ENCODE assay signal across 8 cellular contexts in genomic region chr1:75614455-75615379, GRCh38. TPM values are rescaled to one million over a fixed set of nuclear protein-coding genes. Genes with fewer than 3 reads are reported as not detected.
DNase-seq lines count a peak whose midpoint lies in the region; ATAC-seq and TF ChIP-seq lines count a peak whose summit lies in the region.

No MANE protein-coding gene starts in this region.

- no peaks in the 10 kb centered on the region for H3K79me2 ChIP-seq in mammary epithelial cell (ENCODE audit: insufficient read depth, low read length)

- no peaks in the 10 kb centered on the region for H3K9me3 ChIP-seq in mammary epithelial cell (replicated peaks; ENCODE audit: insufficient read depth, low read length)

- no peaks in the 10 kb centered on the region for H3K36me3 ChIP-seq in mammary epithelial cell (ENCODE audit: insufficient read depth, low read length)

- DNase-seq in DMS 273 treated with DMSO at 0.1 percent for 48 hours (lab: John Stamatoyannopoulos, UW), result peak; percentile 63
- peak; percentile 27 for DNase-seq in RPMI7951 (ENCODE audit: low read depth)
- DNase-seq in mammary epithelial cell, result peak; percentile 12
- DNase-seq in kidney glomerular epithelial cell (lab: John Stamatoyannopoulos, UW), result peak; percentile 53
- peak; percentile 29 to 63 for DNase-seq in stimulated activated CD4-positive, alpha-beta T cell treated with anti-CD3 and anti-CD28 coated beads, Interleukin-2, amount 100 ng/mL, for 24 hours
- no peak for DNase-seq in OCI-M2 (lab: John Stamatoyannopoulos, UW; ENCODE audit: unreplicated experiment)

- H3K4me3 ChIP-seq in mammary epithelial cell (replicated peaks in 1 of 3; ENCODE audit: insufficient read depth in 1 of 3, low read depth in 2 of 3, low read length in 3 of 3), result peak overlapping the region in 1 of 3 experiments; percentile 13

- peaks cover 32% of the 10 kb centered on the region for H3K27me3 ChIP-seq in mammary epithelial cell (ENCODE audit: insufficient read depth, low read length)

- 5% methylated on average over 43 of the region's 51 CpGs for WGBS in mammary epithelial cell (ENCODE audit: low coverage, missing lambda C conversion rate)

- H3K4me1 ChIP-seq in mammary epithelial cell (ENCODE audit: insufficient read depth, low read length), result peaks cover 12% of the 10 kb centered on the region

- no peaks in the 10 kb centered on the region for H4K20me1 ChIP-seq in mammary epithelial cell (ENCODE audit: insufficient read depth, low read length)

- no TSS peak for BruUV-seq in mammary epithelial cell (replicated peaks; lab: Mats Ljungman, UMichigan)

- TF ChIP-seq CTCF in mammary epithelial cell (conservative IDR thresholded peaks at IDR 0.05 in 1 of 2, IDR thresholded peaks at IDR 0.05 in 1 of 2; ENCODE audit: extremely low read depth in 1 of 2, insufficient read depth in 1 of 2, low read depth in 1 of 2, low read length in 2 of 2), result peak; percentile 41 to 43

- ATAC-seq in GM19452 (IDR thresholded peaks at IDR 0.05; ENCODE audit: unreplicated experiment) (peak; percentile 77), HG03457 (IDR thresholded peaks at IDR 0.05; ENCODE audit: unreplicated experiment) (peak; percentile 92)

- no peak overlapping the region for H3K27ac ChIP-seq in mammary epithelial cell (ENCODE audit: insufficient read depth, low read depth, low read length)

- H3K9ac ChIP-seq in mammary epithelial cell (ENCODE audit: insufficient read depth, low read length), result no peak overlapping the region

- intact Hi-C loops in mammary epithelial cell (cut with micrococcal nuclease), result no loop called here

- peak overlapping the region; percentile 71 for H2AFZ ChIP-seq in mammary epithelial cell (ENCODE audit: low read depth, low read length)

- in situ Hi-C loops in mammary epithelial cell (cut with MboI; ENCODE audit: low sequenced_read_pairs in 2 of 2), result no loop called here

- CTCF ChIA-PET in mammary epithelial cell (lab: Charles Lee; ENCODE audit: low non-redundant PET), result no interaction called here

- dilution Hi-C loops in mammary epithelial cell (cut with HindIII; ENCODE audit: low sequenced_read_pairs), result no loop called here

- peak overlapping the region; percentile 74 for H3K4me2 ChIP-seq in mammary epithelial cell (ENCODE audit: insufficient read depth, low read depth, low read length)

RNA-seq across cellular contexts. Expression of gene SLC44A5, which starts 3.8 kb away (rescaled TPM):
- 0.12 TPM in 1 of 2 replicates, not detected in the other for total RNA-seq in RPMI7951 (2014; rRNA removed; shearing (Covaris generic))
- 1 to 10 TPM in 1 of 2 donors, not detected in 1; 3.2 TPM for total RNA-seq in mammary epithelial cell
- polyA plus RNA-seq in mammary epithelial cell, result not detected
- not detected for polyA minus RNA-seq in mammary epithelial cell
